ENCODE assay signal across 9 cellular contexts in the genomic region with DNA sequence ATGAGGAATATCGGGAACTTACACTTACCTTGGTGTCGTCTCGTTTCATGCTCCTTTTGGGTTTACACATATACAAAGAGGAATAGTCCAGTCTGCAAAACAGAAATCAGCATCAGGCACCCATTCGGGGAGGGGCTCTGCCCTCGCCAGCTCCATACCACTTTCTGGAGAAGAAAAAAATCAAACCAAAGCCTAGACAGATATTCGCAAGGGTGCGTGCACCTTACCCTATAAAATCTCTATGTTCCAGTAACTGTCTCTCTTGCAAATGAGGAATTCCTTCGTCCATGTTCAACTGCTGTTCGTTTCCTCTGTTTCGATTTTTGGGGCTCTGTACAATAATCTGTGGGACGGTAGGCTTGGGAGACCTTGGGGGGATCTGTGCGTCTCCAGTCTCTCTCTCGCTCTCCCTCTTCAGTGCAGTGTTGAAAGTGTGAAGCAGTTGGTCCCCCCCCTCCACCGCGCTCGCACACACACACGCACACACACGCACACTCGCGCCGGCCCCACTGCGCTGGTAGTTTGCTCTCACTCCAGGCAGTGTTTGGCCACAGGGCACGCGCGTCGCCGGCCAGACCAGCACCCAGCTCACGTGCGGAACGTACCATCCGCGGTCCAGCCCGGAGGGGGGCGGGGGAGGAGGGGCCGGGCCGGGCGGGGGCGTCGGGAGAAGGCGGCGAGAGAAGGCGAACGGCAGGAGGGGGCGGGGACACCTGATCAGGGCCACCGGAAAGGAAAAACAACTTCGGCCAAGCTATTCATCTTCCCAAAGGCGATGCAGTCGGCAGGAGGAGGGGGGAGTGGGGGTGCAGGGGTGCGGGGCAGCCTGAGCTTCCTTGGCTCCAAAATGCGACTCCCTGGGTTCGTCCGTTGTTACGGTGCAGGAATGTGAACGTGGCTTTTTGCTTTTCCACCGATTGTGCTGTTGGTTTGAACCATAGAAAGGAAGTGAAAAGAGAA. TPM values are rescaled to one million over a fixed set of nuclear protein-coding genes. Genes with fewer than 3 reads are reported as not detected.
DNase-seq lines count a peak whose midpoint lies in the region; ATAC-seq and TF ChIP-seq lines count a peak whose summit lies in the region.
"Had no signal": no experiment of that assay in that cellular context is flagged by ENCODE, and none has a peak within 500 bp of the region (broad histone marks: within the 10 kb centered on the region; RNA-seq: fewer than 3 reads in every experiment).

A gene (minus strand): TSS at position 547 of the 960 bp plus-strand sequence. CDS start 258 bp downstream, at position 289.

- no peak within 1 kb of the TSS for H3K27ac Mint-ChIP-seq in activated T-cell treated with anti-CD3 and anti-CD28 coated beads, Interleukin-2, amount 50 U/mL, for 72 hours
- no peak within 1 kb of the TSS for H3K27ac Mint-ChIP-seq in natural killer cell treated with Interleukin-12 subunit alpha and Interleukin-12 subunit beta and Interleukin-15 and Interleukin-18, amount 100 ng/mL, for 72 hours
- H3K27ac Mint-ChIP-seq: activated naive CD4-positive, alpha-beta T cell treated with anti-CD3 and anti-CD28 coated beads, Interleukin-2, amount 50 U/mL, for 72 hours had no signal

- peak; percentile 88 for DNase-seq in G401 (ENCODE audit: low spot score)
- peak; percentile 11 to 19 for DNase-seq in activated T-cell treated with anti-CD3 and anti-CD28 coated beads, Interleukin-2, amount 50 U/mL, for 72 hours
- peak; percentile 29 for DNase-seq in germinal center (ENCODE audit: low spot score)
- no peak for DNase-seq in natural killer cell treated with Interleukin-12 subunit alpha and Interleukin-12 subunit beta and Interleukin-15 and Interleukin-18, amount 100 ng/mL, for 72 hours (ENCODE audit: low spot score)
- DNase-seq in activated CD4-positive, CD25-positive, alpha-beta regulatory T cell (lab: John Stamatoyannopoulos, UW): no peak
- no peak for DNase-seq in A172 (ENCODE audit: low spot score)

- H3K27me3 Mint-ChIP-seq in activated T-cell treated with anti-CD3 and anti-CD28 coated beads, Interleukin-2, amount 50 U/mL, for 72 hours (ENCODE audit: low read depth): peaks cover 84% of the 10 kb centered on the region
- H3K27me3 Mint-ChIP-seq in natural killer cell treated with Interleukin-12 subunit alpha and Interleukin-12 subunit beta and Interleukin-15 and Interleukin-18, amount 100 ng/mL, for 72 hours: peaks cover 58 to 72% of the 10 kb centered on the region in 2 donors

- in situ Hi-C loops in G401 (cut with HindIII; ENCODE audit: low sequenced_read_pairs): no loop called here

- H3K4me3 Mint-ChIP-seq in activated T-cell treated with anti-CD3 and anti-CD28 coated beads, Interleukin-2, amount 50 U/mL, for 72 hours: peak within 1 kb of the TSS; percentile 83 to 93
- H3K4me3 Mint-ChIP-seq in natural killer cell treated with Interleukin-12 subunit alpha and Interleukin-12 subunit beta and Interleukin-15 and Interleukin-18, amount 100 ng/mL, for 72 hours: peak within 1 kb of the TSS; percentile 83

- H3K4me1 Mint-ChIP-seq in activated T-cell treated with anti-CD3 and anti-CD28 coated beads, Interleukin-2, amount 50 U/mL, for 72 hours (ENCODE audit: low read depth): peaks cover 43% of the 10 kb centered on the region
- H3K4me1 Mint-ChIP-seq in natural killer cell treated with Interleukin-12 subunit alpha and Interleukin-12 subunit beta and Interleukin-15 and Interleukin-18, amount 100 ng/mL, for 72 hours (ENCODE audit: low read depth in 2 of 2): peaks cover 24 to 29% of the 10 kb centered on the region in 2 donors

- ATAC-seq in activated T-cell treated with anti-CD3 and anti-CD28 coated beads, Interleukin-2, amount 50 U/mL, for 72 hours (replicated peaks in 1 of 2): peak; percentile 12 to 16
- peak in 1 of 2 donors; percentile 10 for ATAC-seq in natural killer cell treated with Interleukin-12 subunit alpha and Interleukin-12 subunit beta and Interleukin-15 and Interleukin-18, amount 100 ng/mL, for 72 hours
- ATAC-seq in HG03439 (IDR thresholded peaks at IDR 0.05; ENCODE audit: unreplicated experiment): no peak

- H3K36me3 Mint-ChIP-seq in activated T-cell treated with anti-CD3 and anti-CD28 coated beads, Interleukin-2, amount 50 U/mL, for 72 hours (ENCODE audit: insufficient read depth in 2 of 2): no peaks in the 10 kb centered on the region
- no peaks in the 10 kb centered on the region for H3K36me3 Mint-ChIP-seq in natural killer cell treated with Interleukin-12 subunit alpha and Interleukin-12 subunit beta and Interleukin-15 and Interleukin-18, amount 100 ng/mL, for 72 hours

- H3K9me3 Mint-ChIP-seq in activated T-cell treated with anti-CD3 and anti-CD28 coated beads, Interleukin-2, amount 50 U/mL, for 72 hours: no peaks in the 10 kb centered on the region
- no peaks in the 10 kb centered on the region for H3K9me3 Mint-ChIP-seq in natural killer cell treated with Interleukin-12 subunit alpha and Interleukin-12 subunit beta and Interleukin-15 and Interleukin-18, amount 100 ng/mL, for 72 hours
- H3K9me3 Mint-ChIP-seq: activated naive CD4-positive, alpha-beta T cell treated with anti-CD3 and anti-CD28 coated beads, Interleukin-2, amount 50 U/mL, for 72 hours had no signal

- no peak for TF ChIP-seq EP300 in Ishikawa (IDR thresholded peaks at IDR 0.05; ENCODE audit: borderline replicate concordance)

- TF ChIP-seq RAD21 in Ishikawa (IDR thresholded peaks at IDR 0.05; ENCODE audit: low read depth): no peak

TF ChIP-seq in Ishikawa, 13 proteins besides CTCF, POLR2A, EP300 and RAD21:
- TF ChIP-seq, protein P1, sequence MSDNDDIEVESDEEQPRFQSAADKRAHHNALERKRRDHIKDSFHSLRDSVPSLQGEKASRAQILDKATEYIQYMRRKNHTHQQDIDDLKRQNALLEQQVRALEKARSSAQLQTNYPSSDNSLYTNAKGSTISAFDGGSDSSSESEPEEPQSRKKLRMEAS (IDR thresholded peaks at IDR 0.05): peak; percentile 92
- TF ChIP-seq EGR1 (IDR thresholded peaks at IDR 0.05) (no peak), CEBPB (IDR thresholded peaks at IDR 0.05) (no peak)

RNA-seq across cellular contexts. Expression of the gene that starts here (rescaled TPM):
- total RNA-seq in G401 (2014; rRNA removed; shearing (Covaris generic)): 1.4 and 2.8 TPM in 2 replicates
- total RNA-seq in activated T-cell treated with anti-CD3 and anti-CD28 coated beads, Interleukin-2, amount 50 U/mL, for 72 hours: not detected
- total RNA-seq in natural killer cell treated with Interleukin-12 subunit alpha and Interleukin-12 subunit beta and Interleukin-15 and Interleukin-18, amount 100 ng/mL, for 72 hours: not detected
- 0.21 and 0.41 TPM in 2 replicates for total RNA-seq in A172 (2014; rRNA removed; shearing (Covaris generic))
- total RNA-seq: activated naive CD4-positive, alpha-beta T cell treated with anti-CD3 and anti-CD28 coated beads, Interleukin-2, amount 50 U/mL, for 72 hours had no signal

Comparison
In these comparisons a context has a peak if more than half of its experiments do, and no peak if none do; other contexts are left out.
1. Peak in DNase-seq and ATAC-seq in activated T-cell treated with anti-CD3 and anti-CD28 coated beads, Interleukin-2, amount 50 U/mL, for 72 hours; RNA of the gene not detected or under 1 TPM.
2. DNase-seq: peak in G401 (single experiment) and germinal center (single experiment); none in natural killer cell treated with Interleukin-12 subunit alpha and Interleukin-12 subunit beta and Interleukin-15 and Interleukin-18, amount 100 ng/mL, for 72 hours (single experiment), activated CD4-positive, CD25-positive, alpha-beta regulatory T cell (0 of 4) and A172 (single experiment).